8 cellular contexts compared by ENCODE assay signal in the genomic region with DNA sequence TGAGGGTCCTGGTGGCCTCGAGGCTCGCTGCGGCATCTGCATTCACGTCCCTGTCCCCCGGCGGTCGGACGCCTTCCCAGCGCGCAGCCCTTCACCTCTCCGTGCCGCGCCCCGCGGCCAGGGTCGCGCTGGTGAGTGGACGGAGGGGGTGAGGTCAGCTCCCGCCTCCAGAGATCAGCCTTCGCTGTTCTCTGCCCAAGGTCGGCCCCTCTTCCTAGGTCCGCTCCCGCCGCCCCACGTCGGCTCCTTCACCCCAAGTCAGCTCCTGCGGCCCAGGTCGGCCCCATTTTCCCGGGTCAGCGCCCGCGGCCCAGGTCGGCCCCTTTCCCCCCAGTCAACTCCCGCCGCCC. TPM values are rescaled to one million over a fixed set of nuclear protein-coding genes. Genes with fewer than 3 reads are reported as not detected.
DNase-seq lines count a peak whose midpoint lies in the region; ATAC-seq, FAIRE-seq and TF ChIP-seq lines count a peak whose summit lies in the region.
"Not testable (repeated sequence)": the region's sequence is repeated elsewhere in the genome, so short reads cannot be mapped to it uniquely, and the experiment has no call there.

No MANE protein-coding gene starts in this region.

- not testable (repeated sequence) for H3K36me3 ChIP-seq in HEK293 (ENCODE audit: control insufficient read depth in 2 of 2, insufficient read depth in 1 of 2, low read length in 2 of 2); pancreas

- H3K4me1 ChIP-seq in HEK293 (ENCODE audit: control insufficient read depth, insufficient read depth, low read length); foreskin keratinocyte; pancreas: not testable (repeated sequence)

- intact Hi-C loops in pancreas (cut with DNase I), result not testable (repeated sequence)

- CTCF ChIA-PET in AG04449 (lab: Yijun Ruan, JAX); HEK293 (lab: Yijun Ruan, JAX): not testable (repeated sequence)

- H3K9me3 ChIP-seq in HEK293 (ENCODE audit: control insufficient read depth, insufficient read depth, low read depth, low read length); pancreas: not testable (repeated sequence)

- not testable (repeated sequence) for FAIRE-seq in pancreas (lab: Jason Lieb, UNC)

- POLR2A ChIA-PET in AG04449 (lab: Yijun Ruan, JAX); HEK293 (lab: Yijun Ruan, JAX): not testable (repeated sequence)

- H3K4me3 ChIP-seq in AG04449 (ENCODE audit: low read depth, low read length) (peak overlapping the region; percentile 58), HEK293 (ENCODE audit: low read depth, low read length) (peak overlapping the region; percentile 46), astrocyte of the spinal cord (ENCODE audit: low read depth, low read length) (peak overlapping the region; percentile 32)
- not testable (repeated sequence) for H3K4me3 ChIP-seq in pancreas

- not testable (repeated sequence) for H3K27me3 ChIP-seq in foreskin keratinocyte, pancreas

- no CpG with 5 or more reads among the region's 35 CpGs for WGBS in pancreas, 2 donors

- ATAC-seq in GM18861 (IDR thresholded peaks at IDR 0.05; ENCODE audit: unreplicated experiment) (peak; percentile 5), HG03135 (IDR thresholded peaks at IDR 0.05; ENCODE audit: unreplicated experiment) (peak; percentile 13), SK-N-SH treated with all-trans-retinoic acid at 6 μM for 48 hours (peak; percentile 7; the same call in 1 of the 3 replicates), foreskin keratinocyte (peak; percentile 10), pancreas (peak in 3 of 4 donors; percentile 3 to 14 (median 4))

- not testable (repeated sequence) for H3K27ac ChIP-seq in HEK293 (ENCODE audit: extremely low read depth, low read depth, low read length); foreskin keratinocyte; pancreas

- in situ Hi-C loops in astrocyte of the spinal cord (cut with HindIII; ENCODE audit: low sequenced_read_pairs), result not testable (repeated sequence)

- TF ChIP-seq CTCF in AG04449 (IDR thresholded peaks at IDR 0.05; ENCODE audit: insufficient read depth, low read length, missing control alignments); HEK293 (tag by site-specific recombination; IDR thresholded peaks at IDR 0.05); astrocyte of the spinal cord (IDR thresholded peaks at IDR 0.05; ENCODE audit: low read depth, low read length); foreskin keratinocyte (conservative IDR thresholded peaks at IDR 0.05); pancreas (IDR thresholded peaks at IDR 0.05): not testable (repeated sequence)

- not testable (repeated sequence) for DNase-seq in AG04449 (ENCODE audit: low read depth, low spot score); astrocyte of the spinal cord (ENCODE audit: low read depth, low spot score); foreskin keratinocyte; pancreas

RNA-seq across cellular contexts. Expression of a gene that starts 0.2 kb away (rescaled TPM):
- total RNA-seq in foreskin keratinocyte (4.7 and 23.2 TPM in 2 replicates), pancreas (10 to 100 TPM in 1 of 6 donors, 1 to 10 TPM in 5; 4.2 to 10.0 (median 5.9) TPM)
- polyA plus RNA-seq in foreskin keratinocyte (5.0 and 28.8 TPM in 2 replicates), pancreas (1 to 10 TPM; 4.6 to 6.0 TPM)

RNA-seq across cellular contexts. Expression of a gene that starts 26.5 kb away (rescaled TPM):
- total RNA-seq in foreskin keratinocyte (2.4 and 23.6 TPM in 2 replicates), pancreas (1 to 10 TPM in 5 of 6 donors, under 1 TPM in 1; 0.87 to 5.8 (median 2.2) TPM)
- polyA plus RNA-seq in foreskin keratinocyte (0.89 and 13.6 TPM in 2 replicates), pancreas (10 to 100 TPM in 1 of 2 donors, 1 to 10 TPM in 1; 5.6 to 10.5 TPM)
